ENCODE assay signal across 7 cellular contexts in the genomic region with DNA sequence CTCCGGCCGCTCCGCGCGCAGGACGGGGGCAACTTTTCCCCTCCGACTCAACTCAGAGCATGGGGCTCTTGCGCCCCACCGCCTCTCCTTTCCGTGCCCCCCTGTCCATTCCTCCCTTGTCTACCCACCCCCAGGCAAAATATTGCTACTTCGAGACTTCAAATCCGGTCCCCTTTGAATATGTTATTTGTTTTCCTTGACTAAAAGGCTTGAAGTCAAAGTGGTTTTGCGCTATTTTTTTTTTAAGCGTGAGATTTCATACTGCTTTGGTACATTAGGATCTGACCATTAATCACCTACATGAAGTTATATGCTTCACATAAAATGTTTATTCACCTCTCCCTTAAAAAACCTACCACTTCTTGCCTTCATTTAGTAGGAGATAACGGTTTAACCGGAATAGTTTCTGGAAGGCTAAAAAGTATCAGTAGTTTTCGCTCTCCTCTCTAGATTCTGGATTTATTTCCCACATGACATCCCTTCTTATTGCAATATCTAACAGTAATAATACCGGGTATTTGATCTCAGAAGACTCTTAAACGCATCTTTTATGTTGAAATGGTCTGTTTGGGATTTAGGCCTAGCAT. TPM values are rescaled to one million over a fixed set of nuclear protein-coding genes. Genes with fewer than 3 reads are reported as not detected.
DNase-seq lines count a peak whose midpoint lies in the region; ATAC-seq, FAIRE-seq and TF ChIP-seq lines count a peak whose summit lies in the region.

No MANE protein-coding gene starts in this region.

- peaks cover 28% of the 10 kb centered on the region for H3K4me1 ChIP-seq in iPS-18a (ENCODE audit: control insufficient read depth, low read depth, low read length)
- H3K4me1 ChIP-seq in small intestine (ENCODE audit: control insufficient read depth in 2 of 2, insufficient read depth in 1 of 2, low read depth in 1 of 2, low read length in 1 of 2) = peaks cover 1 to 8% of the 10 kb centered on the region in 2 donors

- H3K27ac ChIP-seq in iPS-18a (ENCODE audit: low read length) = no peak overlapping the region
- peak overlapping the region; percentile 62 to 96 for H3K27ac ChIP-seq in small intestine (ENCODE audit: low read depth in 1 of 2, low read length in 1 of 2)

- DNase-seq in HEK293T (ENCODE audit: extremely low spot score) = no peak
- DNase-seq in activated CD8-positive, alpha-beta T cell treated with anti-CD3 and anti-CD28 coated beads, Interleukin-2, amount 10 ng/mL, durations not matched to agents 7 days and 5 days = no peak
- DNase-seq in small intestine = no peak
- no peak for DNase-seq in left lobe of liver (ENCODE audit: low spot score)

- H3K4me3 ChIP-seq in iPS-18a (ENCODE audit: low read length) (peak overlapping the region; percentile 66), small intestine (ENCODE audit: low read depth in 1 of 2, low read length in 2 of 2) (peak overlapping the region; percentile 81 to 83)

- peaks cover 27% of the 10 kb centered on the region for H3K4me1 Mint-ChIP-seq in activated CD8-positive, alpha-beta T cell treated with anti-CD3 and anti-CD28 coated beads, Interleukin-2, amount 10 ng/mL, durations not matched to agents 7 days and 5 days (ENCODE audit: low read depth)

- no peaks in the 10 kb centered on the region for H3K9me3 Mint-ChIP-seq in activated CD8-positive, alpha-beta T cell treated with anti-CD3 and anti-CD28 coated beads, Interleukin-2, amount 10 ng/mL, durations not matched to agents 7 days and 5 days (ENCODE audit: insufficient read depth)

- POLR2A ChIA-PET in HEK293T (lab: Yijun Ruan, JAX) = interaction anchor here (0.7 kb wide), 1 partner anchor 20 kb away, joined by 3 read pairs; no protein-coding TSS in a partner anchor
- POLR2A ChIA-PET in activated CD8-positive, alpha-beta T cell treated with anti-CD3 and anti-CD28 coated beads, Interleukin-2, amount 10 ng/mL, durations not matched to agents 7 days and 5 days (lab: Charles Lee) = interaction anchor here (0.6 kb wide), 1 partner anchor 77 kb away, joined by 4 read pairs; no protein-coding TSS in a partner anchor

- WGBS in small intestine, 3 donors = 8 to 15% (median 14%) methylated on average over 13 to 19 of the region's 19 CpGs

- H3K9ac ChIP-seq in iPS-18a (ENCODE audit: low read length) = no peak overlapping the region

- peaks cover 55% of the 10 kb centered on the region for H3K27me3 Mint-ChIP-seq in activated CD8-positive, alpha-beta T cell treated with anti-CD3 and anti-CD28 coated beads, Interleukin-2, amount 10 ng/mL, durations not matched to agents 7 days and 5 days (ENCODE audit: low read depth)

- CTCF ChIA-PET in HEK293T (lab: Yijun Ruan, JAX) = no interaction called here
- CTCF ChIA-PET in activated CD8-positive, alpha-beta T cell treated with anti-CD3 and anti-CD28 coated beads, Interleukin-2, amount 10 ng/mL, durations not matched to agents 7 days and 5 days (lab: Charles Lee) = no interaction called here

- peak overlapping the region; percentile 73 for H3K4me3 Mint-ChIP-seq in activated CD8-positive, alpha-beta T cell treated with anti-CD3 and anti-CD28 coated beads, Interleukin-2, amount 10 ng/mL, durations not matched to agents 7 days and 5 days

- H3K27ac Mint-ChIP-seq in activated CD8-positive, alpha-beta T cell treated with anti-CD3 and anti-CD28 coated beads, Interleukin-2, amount 10 ng/mL, durations not matched to agents 7 days and 5 days = peak overlapping the region; percentile 55

- no peak for ATAC-seq in activated CD8-positive, alpha-beta T cell treated with anti-CD3 and anti-CD28 coated beads, Interleukin-2, amount 10 ng/mL, durations not matched to agents 7 days and 5 days
- ATAC-seq in GM18861 (IDR thresholded peaks at IDR 0.05; ENCODE audit: unreplicated experiment) = no peak
- ATAC-seq in HG03039 (IDR thresholded peaks at IDR 0.05; ENCODE audit: unreplicated experiment) = no peak
- ATAC-seq in left lobe of liver = no peak

- H3K9me3 ChIP-seq in iPS-18a (ENCODE audit: control insufficient read depth, low read depth, low read length) (no peaks in the 10 kb centered on the region), small intestine (ENCODE audit: control insufficient read depth, low read depth) (no peaks in the 10 kb centered on the region)

- H3K36me3 ChIP-seq in iPS-18a (ENCODE audit: control insufficient read depth, low read depth, low read length) (no peaks in the 10 kb centered on the region), small intestine (ENCODE audit: control insufficient read depth in 2 of 2, insufficient read depth in 2 of 2, low read length in 2 of 2) (no peaks in the 10 kb centered on the region)

- peaks cover 76% of the 10 kb centered on the region for H3K27me3 ChIP-seq in iPS-18a (ENCODE audit: control insufficient read depth, insufficient read depth, low read length)
- H3K27me3 ChIP-seq in small intestine (ENCODE audit: control insufficient read depth in 2 of 2, insufficient read depth in 2 of 2, low read length in 2 of 2) = no peaks in the 10 kb centered on the region

- no peak for FAIRE-seq in small intestine (lab: Jason Lieb, UNC)

- no peaks in the 10 kb centered on the region for H3K36me3 Mint-ChIP-seq in activated CD8-positive, alpha-beta T cell treated with anti-CD3 and anti-CD28 coated beads, Interleukin-2, amount 10 ng/mL, durations not matched to agents 7 days and 5 days (ENCODE audit: low read depth)

TF ChIP-seq in HEK293T, 16 proteins besides CTCF, POLR2A, EP300 and RAD21:
- TF ChIP-seq FOXM1 (IDR thresholded peaks at IDR 0.05; ENCODE audit: borderline replicate concordance) (no peak), ZNF384 (IDR thresholded peaks at IDR 0.05) (0 out of 2 replicates have a peak, but pooled peaks have one; percentile 7), L3MBTL2 (conservative IDR thresholded peaks at IDR 0.05) (0 out of 2 replicates have a peak, but pooled peaks have one; percentile 29)

RNA-seq across cellular contexts. Expression of a gene that starts 1.5 kb away (rescaled TPM):
- total RNA-seq in activated CD8-positive, alpha-beta T cell treated with anti-CD3 and anti-CD28 coated beads, Interleukin-2, amount 10 ng/mL, durations not matched to agents 7 days and 5 days = under 1 TPM; 0.66 to 0.78 TPM
- polyA plus RNA-seq in small intestine = 1 to 10 TPM; 1.6 to 9.7 (median 2.5) TPM
- 69.9 TPM for total RNA-seq in left lobe of liver

Comparison
In these comparisons a context has a peak if more than half of its experiments do, and no peak if none do; other contexts are left out.
1. RNA of a gene that starts 1.5 kb away (total RNA-seq): 69.9 TPM in left lobe of liver (single experiment); 0.66 to 0.78 TPM in activated CD8-positive, alpha-beta T cell treated with anti-CD3 and anti-CD28 coated beads, Interleukin-2, amount 10 ng/mL, durations not matched to agents 7 days and 5 days; every median in the first group is over 10 times any median in the second.